Comparison of ENCODE assay signal across 1 cellular context in the genomic region with DNA sequence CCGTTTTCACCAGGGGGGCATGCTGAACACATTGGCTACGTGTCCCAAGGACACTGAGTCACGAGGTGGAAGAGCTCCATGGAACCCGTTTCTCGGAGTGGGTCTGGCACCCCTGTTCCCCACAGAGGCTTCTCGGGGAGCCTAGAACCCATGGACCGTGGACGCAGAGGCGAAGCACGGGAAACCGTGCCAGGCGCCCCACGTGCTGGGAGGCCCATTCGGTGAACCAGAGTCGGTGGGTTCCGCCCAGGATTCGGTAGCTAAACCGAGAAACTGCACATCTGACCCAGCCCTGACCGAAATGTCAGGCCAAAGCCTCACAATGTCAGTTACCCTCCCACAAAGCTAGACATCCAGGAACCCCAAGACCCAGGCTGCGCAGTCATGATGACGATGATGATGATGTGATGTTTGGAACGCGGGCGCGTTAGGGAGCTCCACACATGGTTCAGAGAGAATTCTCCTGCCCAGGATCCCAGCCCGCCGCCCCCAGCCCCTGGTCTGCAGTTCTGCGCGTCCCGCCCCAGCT.
TF ChIP-seq lines count a peak whose summit lies in the region.

No MANE protein-coding gene starts in this region.

TF ChIP-seq in K562, 482 proteins besides CTCF, POLR2A, EP300 and RAD21 (continued from another document and continues in another):
- TF ChIP-seq, protein P1, sequence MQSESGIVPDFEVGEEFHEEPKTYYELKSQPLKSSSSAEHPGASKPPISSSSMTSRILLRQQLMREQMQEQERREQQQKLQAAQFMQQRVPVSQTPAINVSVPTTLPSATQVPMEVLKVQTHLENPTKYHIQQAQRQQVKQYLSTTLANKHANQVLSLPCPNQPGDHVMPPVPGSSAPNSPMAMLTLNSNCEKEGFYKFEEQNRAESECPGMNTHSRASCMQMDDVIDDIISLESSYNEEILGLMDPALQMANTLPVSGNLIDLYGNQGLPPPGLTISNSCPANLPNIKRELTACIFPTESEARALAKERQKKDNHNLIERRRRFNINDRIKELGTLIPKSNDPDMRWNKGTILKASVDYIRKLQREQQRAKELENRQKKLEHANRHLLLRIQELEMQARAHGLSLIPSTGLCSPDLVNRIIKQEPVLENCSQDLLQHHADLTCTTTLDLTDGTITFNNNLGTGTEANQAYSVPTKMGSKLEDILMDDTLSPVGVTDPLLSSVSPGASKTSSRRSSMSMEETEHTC (IDR thresholded peaks at IDR 0.05), result no peak
- TF ChIP-seq NONO (IDR thresholded peaks at IDR 0.05; ENCODE audit: low read depth in 2 of 2, low read length in 1 of 2) (no peak), NRF1 (conservative IDR thresholded peaks at IDR 0.05 in 1 of 2, IDR thresholded peaks at IDR 0.05 in 1 of 2) (no peak), SMARCC2 (IDR thresholded peaks at IDR 0.05; ENCODE audit: low read depth) (no peak), FIP1L1 (IDR thresholded peaks at IDR 0.05; ENCODE audit: low read depth, low read length, poor library complexity, severe bottlenecking) (no peak), MAZ (CRISPR knock-in tag; conservative IDR thresholded peaks at IDR 0.05 in 1 of 2, IDR thresholded peaks at IDR 0.05 in 1 of 2) (peak in 1 of 2 experiments; percentile 49; a peak in 2 of 4 replicates), STAT5A (IDR thresholded peaks at IDR 0.05; ENCODE audit: borderline replicate concordance, low read length) (no peak), SMAD3 (CRISPR knock-in tag; conservative IDR thresholded peaks at IDR 0.05) (no peak), YBX1 (IDR thresholded peaks at IDR 0.05) (no peak), ASH1L (IDR thresholded peaks at IDR 0.05; ENCODE audit: borderline replicate concordance, low read depth, partially characterized antibody) (no peak), FOXJ2 (tag; IDR thresholded peaks at IDR 0.05) (no peak), SIN3B (IDR thresholded peaks at IDR 0.05; ENCODE audit: low read depth) (no peak), ZNF143 (CRISPR knock-in tag; IDR thresholded peaks at IDR 0.05) (no peak), MTA3 (IDR thresholded peaks at IDR 0.05; ENCODE audit: borderline replicate concordance) (no peak; the same call in 1 of the 2 replicates), YY1 (IDR thresholded peaks at IDR 0.05; ENCODE audit: borderline replicate concordance in 1 of 3, control insufficient read depth in 1 of 3, extremely low read depth in 1 of 3, insufficient read depth in 3 of 3, insufficient read length in 1 of 3, insufficient replicate concordance in 2 of 3, low read depth in 1 of 3, low read length in 2 of 3) (no peak), SMAD4 (CRISPR knock-in tag; conservative IDR thresholded peaks at IDR 0.05) (peak; percentile 42; the same call in 1 of the 2 replicates), ARNT (IDR thresholded peaks at IDR 0.05) (no peak), PTTG1 (tag; IDR thresholded peaks at IDR 0.05; ENCODE audit: low read depth) (no peak), MCM5 (IDR thresholded peaks at IDR 0.05; ENCODE audit: low read depth) (no peak), ZNF24 (IDR thresholded peaks at IDR 0.05) (no peak), E2F3 (CRISPR knock-in tag; IDR thresholded peaks at IDR 0.05) (peak; percentile 70; the same call in 1 of the 2 replicates), ETV1 (tag; conservative IDR thresholded peaks at IDR 0.05; ENCODE audit: low read depth) (no peak), ZNF174 (CRISPR knock-in tag; IDR thresholded peaks at IDR 0.05) (no peak), JUND (IDR thresholded peaks at IDR 0.05; ENCODE audit: borderline replicate concordance, low read depth, low read length) (no peak), JUND (tag; IDR thresholded peaks at IDR 0.05; ENCODE audit: borderline replicate concordance, low read depth, low read length) (0 out of 3 replicates have a peak, but pooled peaks have one; percentile 6), ZNF263 (CRISPR knock-in tag; IDR thresholded peaks at IDR 0.05; ENCODE audit: borderline replicate concordance) (no peak), MYNN (IDR thresholded peaks at IDR 0.05) (no peak), MYNN (CRISPR knock-in tag; IDR thresholded peaks at IDR 0.05) (no peak), MEIS2 (IDR thresholded peaks at IDR 0.05; ENCODE audit: partially characterized antibody) (no peak), ZNF785 (CRISPR knock-in tag; IDR thresholded peaks at IDR 0.05) (no peak), RFX1 (IDR thresholded peaks at IDR 0.05) (no peak), U2AF2 (optimal IDR thresholded peaks at IDR 0.05; ENCODE audit: low read depth, low read length) (no peak), SP2 (IDR thresholded peaks at IDR 0.05; ENCODE audit: extremely low read depth, low read depth, low read length, poor library complexity, severe bottlenecking) (no peak), ZBTB1 (CRISPR knock-in tag; IDR thresholded peaks at IDR 0.05; ENCODE audit: borderline replicate concordance, low read depth) (no peak), NFE2 (IDR thresholded peaks at IDR 0.05; ENCODE audit: low read depth) (peak; percentile 85), ZZZ3 (IDR thresholded peaks at IDR 0.05) (no peak), PPARD (CRISPR knock-in tag; IDR thresholded peaks at IDR 0.05) (no peak), ZNF696 (CRISPR knock-in tag; conservative IDR thresholded peaks at IDR 0.05) (no peak), SIN3A (IDR thresholded peaks at IDR 0.05; ENCODE audit: borderline replicate concordance in 2 of 2, control insufficient read depth in 1 of 2, low read depth in 2 of 2, low read length in 2 of 2) (no peak), LEF1 (IDR thresholded peaks at IDR 0.05) (no peak), ZNF57 (CRISPR knock-in tag; IDR thresholded peaks at IDR 0.05) (no peak), RFX5 (IDR thresholded peaks at IDR 0.05; ENCODE audit: low read depth, low read length) (no peak), TAF1 (IDR thresholded peaks at IDR 0.05; ENCODE audit: control insufficient read depth, extremely low read depth, insufficient read depth, low read length, severe bottlenecking) (no peak), SRF (CRISPR knock-in tag; IDR thresholded peaks at IDR 0.05) (no peak), GTF2A2 (tag; IDR thresholded peaks at IDR 0.05) (no peak), DPF2 (IDR thresholded peaks at IDR 0.05) (no peak), ATF1 (CRISPR knock-in tag; IDR thresholded peaks at IDR 0.05) (no peak), ATF1 (tag; IDR thresholded peaks at IDR 0.05) (peak; percentile 93), FOS (IDR thresholded peaks at IDR 0.05; ENCODE audit: extremely low read depth, insufficient read length) (no peak), SIX5 (IDR thresholded peaks at IDR 0.05; ENCODE audit: borderline replicate concordance in 1 of 2, insufficient read depth in 1 of 2, low read depth in 1 of 2, low read length in 2 of 2) (no peak), NEUROD1 (IDR thresholded peaks at IDR 0.05; ENCODE audit: borderline replicate concordance, low read depth, low read length, partially characterized antibody) (no peak), ZNF23 (CRISPR knock-in tag; IDR thresholded peaks at IDR 0.05) (peak; percentile 27; the same call in 1 of the 2 replicates)
- TF ChIP-seq, protein P2, sequence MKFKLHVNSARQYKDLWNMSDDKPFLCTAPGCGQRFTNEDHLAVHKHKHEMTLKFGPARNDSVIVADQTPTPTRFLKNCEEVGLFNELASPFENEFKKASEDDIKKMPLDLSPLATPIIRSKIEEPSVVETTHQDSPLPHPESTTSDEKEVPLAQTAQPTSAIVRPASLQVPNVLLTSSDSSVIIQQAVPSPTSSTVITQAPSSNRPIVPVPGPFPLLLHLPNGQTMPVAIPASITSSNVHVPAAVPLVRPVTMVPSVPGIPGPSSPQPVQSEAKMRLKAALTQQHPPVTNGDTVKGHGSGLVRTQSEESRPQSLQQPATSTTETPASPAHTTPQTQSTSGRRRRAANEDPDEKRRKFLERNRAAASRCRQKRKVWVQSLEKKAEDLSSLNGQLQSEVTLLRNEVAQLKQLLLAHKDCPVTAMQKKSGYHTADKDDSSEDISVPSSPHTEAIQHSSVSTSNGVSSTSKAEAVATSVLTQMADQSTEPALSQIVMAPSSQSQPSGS (CRISPR knock-in tag; IDR thresholded peaks at IDR 0.05), result no peak
- TF ChIP-seq, protein P3, sequence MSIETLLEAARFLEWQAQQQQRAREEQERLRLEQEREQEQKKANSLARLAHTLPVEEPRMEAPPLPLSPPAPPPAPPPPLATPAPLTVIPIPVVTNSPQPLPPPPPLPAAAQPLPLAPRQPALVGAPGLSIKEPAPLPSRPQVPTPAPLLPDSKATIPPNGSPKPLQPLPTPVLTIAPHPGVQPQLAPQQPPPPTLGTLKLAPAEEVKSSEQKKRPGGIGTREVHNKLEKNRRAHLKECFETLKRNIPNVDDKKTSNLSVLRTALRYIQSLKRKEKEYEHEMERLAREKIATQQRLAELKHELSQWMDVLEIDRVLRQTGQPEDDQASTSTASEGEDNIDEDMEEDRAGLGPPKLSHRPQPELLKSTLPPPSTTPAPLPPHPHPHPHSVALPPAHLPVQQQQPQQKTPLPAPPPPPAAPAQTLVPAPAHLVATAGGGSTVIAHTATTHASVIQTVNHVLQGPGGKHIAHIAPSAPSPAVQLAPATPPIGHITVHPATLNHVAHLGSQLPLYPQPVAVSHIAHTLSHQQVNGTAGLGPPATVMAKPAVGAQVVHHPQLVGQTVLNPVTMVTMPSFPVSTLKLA (conservative IDR thresholded peaks at IDR 0.05), result peak in 1 of 2 experiments; percentile 70; a peak in 3 of 4 replicates
- TF ChIP-seq, protein P4, sequence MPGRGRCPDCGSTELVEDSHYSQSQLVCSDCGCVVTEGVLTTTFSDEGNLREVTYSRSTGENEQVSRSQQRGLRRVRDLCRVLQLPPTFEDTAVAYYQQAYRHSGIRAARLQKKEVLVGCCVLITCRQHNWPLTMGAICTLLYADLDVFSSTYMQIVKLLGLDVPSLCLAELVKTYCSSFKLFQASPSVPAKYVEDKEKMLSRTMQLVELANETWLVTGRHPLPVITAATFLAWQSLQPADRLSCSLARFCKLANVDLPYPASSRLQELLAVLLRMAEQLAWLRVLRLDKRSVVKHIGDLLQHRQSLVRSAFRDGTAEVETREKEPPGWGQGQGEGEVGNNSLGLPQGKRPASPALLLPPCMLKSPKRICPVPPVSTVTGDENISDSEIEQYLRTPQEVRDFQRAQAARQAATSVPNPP (IDR thresholded peaks at IDR 0.05; ENCODE audit: borderline replicate concordance, insufficient read depth, insufficient read length), result no peak
- TF ChIP-seq, protein P5, sequence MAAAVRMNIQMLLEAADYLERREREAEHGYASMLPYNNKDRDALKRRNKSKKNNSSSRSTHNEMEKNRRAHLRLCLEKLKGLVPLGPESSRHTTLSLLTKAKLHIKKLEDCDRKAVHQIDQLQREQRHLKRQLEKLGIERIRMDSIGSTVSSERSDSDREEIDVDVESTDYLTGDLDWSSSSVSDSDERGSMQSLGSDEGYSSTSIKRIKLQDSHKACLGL (CRISPR knock-in tag; IDR thresholded peaks at IDR 0.05; ENCODE audit: borderline replicate concordance, poor library complexity, severe bottlenecking), result no peak
- TF ChIP-seq, protein P6, sequence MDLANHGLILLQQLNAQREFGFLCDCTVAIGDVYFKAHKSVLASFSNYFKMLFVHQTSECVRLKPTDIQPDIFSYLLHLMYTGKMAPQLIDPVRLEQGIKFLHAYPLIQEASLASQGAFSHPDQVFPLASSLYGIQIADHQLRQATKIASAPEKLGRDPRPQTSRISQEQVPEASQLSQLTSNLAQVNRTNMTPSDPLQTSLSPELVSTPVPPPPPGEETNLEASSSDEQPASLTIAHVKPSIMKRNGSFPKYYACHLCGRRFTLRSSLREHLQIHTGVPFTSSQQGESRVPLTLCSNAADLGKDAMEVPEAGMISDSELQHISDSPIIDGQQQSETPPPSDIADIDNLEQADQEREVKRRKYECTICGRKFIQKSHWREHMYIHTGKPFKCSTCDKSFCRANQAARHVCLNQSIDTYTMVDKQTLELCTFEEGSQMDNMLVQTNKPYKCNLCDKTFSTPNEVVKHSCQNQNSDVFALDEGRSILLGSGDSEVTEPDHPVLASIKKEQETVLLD (IDR thresholded peaks at IDR 0.05), result no peak
- TF ChIP-seq, protein P7, sequence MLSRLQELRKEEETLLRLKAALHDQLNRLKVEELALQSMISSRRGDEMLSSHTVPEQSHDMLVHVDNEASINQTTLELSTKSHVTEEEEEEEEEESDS (CRISPR knock-in tag; IDR thresholded peaks at IDR 0.05), result no peak
- TF ChIP-seq, protein P8, sequence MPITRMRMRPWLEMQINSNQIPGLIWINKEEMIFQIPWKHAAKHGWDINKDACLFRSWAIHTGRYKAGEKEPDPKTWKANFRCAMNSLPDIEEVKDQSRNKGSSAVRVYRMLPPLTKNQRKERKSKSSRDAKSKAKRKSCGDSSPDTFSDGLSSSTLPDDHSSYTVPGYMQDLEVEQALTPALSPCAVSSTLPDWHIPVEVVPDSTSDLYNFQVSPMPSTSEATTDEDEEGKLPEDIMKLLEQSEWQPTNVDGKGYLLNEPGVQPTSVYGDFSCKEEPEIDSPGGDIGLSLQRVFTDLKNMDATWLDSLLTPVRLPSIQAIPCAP (CRISPR knock-in tag; IDR thresholded peaks at IDR 0.05; ENCODE audit: borderline replicate concordance), result no peak
- TF ChIP-seq, protein P9, sequence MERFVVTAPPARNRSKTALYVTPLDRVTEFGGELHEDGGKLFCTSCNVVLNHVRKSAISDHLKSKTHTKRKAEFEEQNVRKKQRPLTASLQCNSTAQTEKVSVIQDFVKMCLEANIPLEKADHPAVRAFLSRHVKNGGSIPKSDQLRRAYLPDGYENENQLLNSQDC (CRISPR knock-in tag; IDR thresholded peaks at IDR 0.05), result no peak
- TF ChIP-seq, protein P10, sequence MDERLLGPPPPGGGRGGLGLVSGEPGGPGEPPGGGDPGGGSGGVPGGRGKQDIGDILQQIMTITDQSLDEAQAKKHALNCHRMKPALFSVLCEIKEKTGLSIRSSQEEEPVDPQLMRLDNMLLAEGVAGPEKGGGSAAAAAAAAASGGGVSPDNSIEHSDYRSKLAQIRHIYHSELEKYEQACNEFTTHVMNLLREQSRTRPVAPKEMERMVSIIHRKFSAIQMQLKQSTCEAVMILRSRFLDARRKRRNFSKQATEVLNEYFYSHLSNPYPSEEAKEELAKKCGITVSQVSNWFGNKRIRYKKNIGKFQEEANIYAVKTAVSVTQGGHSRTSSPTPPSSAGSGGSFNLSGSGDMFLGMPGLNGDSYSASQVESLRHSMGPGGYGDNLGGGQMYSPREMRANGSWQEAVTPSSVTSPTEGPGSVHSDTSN (CRISPR knock-in tag; IDR thresholded peaks at IDR 0.05; ENCODE audit: low read depth), result no peak
- TF ChIP-seq, protein P10 (tag; conservative IDR thresholded peaks at IDR 0.05; ENCODE audit: low read depth), result no peak
- TF ChIP-seq, protein P11, sequence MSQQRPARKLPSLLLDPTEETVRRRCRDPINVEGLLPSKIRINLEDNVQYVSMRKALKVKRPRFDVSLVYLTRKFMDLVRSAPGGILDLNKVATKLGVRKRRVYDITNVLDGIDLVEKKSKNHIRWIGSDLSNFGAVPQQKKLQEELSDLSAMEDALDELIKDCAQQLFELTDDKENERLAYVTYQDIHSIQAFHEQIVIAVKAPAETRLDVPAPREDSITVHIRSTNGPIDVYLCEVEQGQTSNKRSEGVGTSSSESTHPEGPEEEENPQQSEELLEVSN (IDR thresholded peaks at IDR 0.05; ENCODE audit: borderline replicate concordance in 1 of 2, extremely low read depth in 1 of 2, insufficient read depth in 1 of 2, insufficient read length in 1 of 2, low read depth in 1 of 2, low read length in 1 of 2, poor library complexity in 1 of 2, severe bottlenecking in 1 of 2), result peak in 1 of 2 experiments; percentile 70
